ENCODE assay signal across 3 cellular contexts in genomic region chr4:83153312-83153915, GRCh38.
TF ChIP-seq lines count a peak whose summit lies in the region.

No MANE protein-coding gene starts in this region.

TF ChIP-seq in SK-N-SH, 30 proteins besides CTCF, POLR2A, EP300 and RAD21:
- TF ChIP-seq GATA2 (CRISPR knock-in tag; IDR thresholded peaks at IDR 0.05) (no peak), POLR2AphosphoS5 (IDR thresholded peaks at IDR 0.05; ENCODE audit: low read depth, low read length) (no peak), USF1 (IDR thresholded peaks at IDR 0.05; ENCODE audit: borderline replicate concordance, low read depth) (no peak), TAF1 (IDR thresholded peaks at IDR 0.05; ENCODE audit: borderline replicate concordance, low read depth, low read length) (no peak), ELF1 (IDR thresholded peaks at IDR 0.05) (no peak), TEAD4 (IDR thresholded peaks at IDR 0.05; ENCODE audit: borderline replicate concordance, insufficient read depth) (no peak), IRF3 (IDR thresholded peaks at IDR 0.05; ENCODE audit: low read depth, low read length) (no peak), SIN3A (IDR thresholded peaks at IDR 0.05; ENCODE audit: borderline replicate concordance, low read depth, low read length) (no peak), MXI1 (IDR thresholded peaks at IDR 0.05; ENCODE audit: low read depth, low read length) (no peak), JUND (IDR thresholded peaks at IDR 0.05) (no peak), NRF1 (IDR thresholded peaks at IDR 0.05; ENCODE audit: low read depth, low read length) (no peak), FOSL2 (IDR thresholded peaks at IDR 0.05; ENCODE audit: borderline replicate concordance, low read depth) (no peak), EZH2phosphoT487 (IDR thresholded peaks at IDR 0.05; ENCODE audit: borderline replicate concordance, low read depth) (no peak), MEF2A (IDR thresholded peaks at IDR 0.05; ENCODE audit: borderline replicate concordance, low read depth) (no peak), RFX5 (IDR thresholded peaks at IDR 0.05; ENCODE audit: low read length) (no peak), REST (IDR thresholded peaks at IDR 0.05; ENCODE audit: low read depth, low read length) (no peak)

TF ChIP-seq in SK-N-SH treated with all-trans-retinoic acid at 6 μM for 48 hours, 23 proteins besides CTCF, POLR2A, EP300 and RAD21 (continues in another document):
- TF ChIP-seq ZNF565 (CRISPR knock-in tag; conservative IDR thresholded peaks at IDR 0.05; ENCODE audit: low read depth) = no peak
- no peak for TF ChIP-seq ZC3H10 (CRISPR knock-in tag; IDR thresholded peaks at IDR 0.05)
- TF ChIP-seq PPARA (CRISPR knock-in tag; IDR thresholded peaks at IDR 0.05; ENCODE audit: borderline replicate concordance) = no peak
- no peak for TF ChIP-seq ESRRG (CRISPR knock-in tag; IDR thresholded peaks at IDR 0.05)
- no peak for TF ChIP-seq PATZ1 (CRISPR knock-in tag; IDR thresholded peaks at IDR 0.05; ENCODE audit: borderline replicate concordance)
- TF ChIP-seq CSDC2 (CRISPR knock-in tag; IDR thresholded peaks at IDR 0.05) = no peak
- no peak for TF ChIP-seq OSR1 (CRISPR knock-in tag; IDR thresholded peaks at IDR 0.05)
- TF ChIP-seq GLIS3 (CRISPR knock-in tag; IDR thresholded peaks at IDR 0.05) = no peak
- TF ChIP-seq CSRNP3 (CRISPR knock-in tag; IDR thresholded peaks at IDR 0.05) = no peak
- TF ChIP-seq POU6F1 (CRISPR knock-in tag; IDR thresholded peaks at IDR 0.05; ENCODE audit: borderline replicate concordance, low read depth) = no peak
- no peak for TF ChIP-seq TCF4 (CRISPR knock-in tag; IDR thresholded peaks at IDR 0.05; ENCODE audit: borderline replicate concordance)
- TF ChIP-seq RARB (CRISPR knock-in tag; IDR thresholded peaks at IDR 0.05) = no peak
- no peak for TF ChIP-seq ZFP30 (CRISPR knock-in tag; IDR thresholded peaks at IDR 0.05)
- no peak for TF ChIP-seq TSHZ2 (CRISPR knock-in tag; IDR thresholded peaks at IDR 0.05)
- no peak for TF ChIP-seq ARNTL (CRISPR knock-in tag; IDR thresholded peaks at IDR 0.05; ENCODE audit: borderline replicate concordance, low read depth)
- TF ChIP-seq ISL1 (CRISPR knock-in tag; IDR thresholded peaks at IDR 0.05) = no peak
- no peak for TF ChIP-seq ZNF8 (CRISPR knock-in tag; IDR thresholded peaks at IDR 0.05)

TF ChIP-seq in endothelial cell of umbilical vein, 7 proteins besides CTCF, POLR2A, EP300 and RAD21:
- TF ChIP-seq POLR2AphosphoS5 (IDR thresholded peaks at IDR 0.05; ENCODE audit: insufficient read depth, low read depth, low read length) (no peak), EZH2 (IDR thresholded peaks at IDR 0.05; ENCODE audit: borderline replicate concordance, low read depth, low read length, severe bottlenecking) (no peak), MAX (IDR thresholded peaks at IDR 0.05; ENCODE audit: insufficient read depth, insufficient read length) (no peak), JUN (IDR thresholded peaks at IDR 0.05; ENCODE audit: borderline replicate concordance, insufficient read depth, insufficient read length, low read depth) (no peak), MYC (IDR thresholded peaks at IDR 0.05; ENCODE audit: low read depth, low read length) (no peak), GATA2 (IDR thresholded peaks at IDR 0.05; ENCODE audit: insufficient read depth, insufficient read length, low read depth, low read length) (no peak), FOS (IDR thresholded peaks at IDR 0.05; ENCODE audit: borderline replicate concordance, insufficient read depth, low read length) (no peak)
